1 cellular context compared by ENCODE assay signal in the genomic region with DNA sequence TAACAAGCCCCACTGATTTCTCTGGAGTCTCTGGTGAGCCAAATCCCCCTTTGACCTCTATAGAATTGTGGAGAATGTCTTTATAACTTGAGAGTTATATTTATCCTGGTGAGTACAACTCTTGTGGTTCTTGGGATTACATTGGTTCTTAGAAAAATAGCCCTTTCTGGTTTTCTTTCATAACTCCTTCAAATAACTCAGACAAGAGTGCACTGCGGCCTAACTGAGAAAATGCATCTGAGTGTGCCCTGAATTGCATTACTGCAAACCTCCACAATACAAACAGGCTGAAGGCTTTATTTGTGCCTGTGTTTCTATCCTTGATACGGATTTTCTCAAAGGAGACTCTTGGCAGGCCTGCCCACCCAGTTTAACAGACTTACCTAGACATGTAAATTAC.
TF ChIP-seq lines count a peak whose summit lies in the region.

No MANE protein-coding gene starts in this region.

TF ChIP-seq in A549, 52 proteins besides CTCF, POLR2A, EP300 and RAD21 (continued from another document):
- TF ChIP-seq, protein P1, sequence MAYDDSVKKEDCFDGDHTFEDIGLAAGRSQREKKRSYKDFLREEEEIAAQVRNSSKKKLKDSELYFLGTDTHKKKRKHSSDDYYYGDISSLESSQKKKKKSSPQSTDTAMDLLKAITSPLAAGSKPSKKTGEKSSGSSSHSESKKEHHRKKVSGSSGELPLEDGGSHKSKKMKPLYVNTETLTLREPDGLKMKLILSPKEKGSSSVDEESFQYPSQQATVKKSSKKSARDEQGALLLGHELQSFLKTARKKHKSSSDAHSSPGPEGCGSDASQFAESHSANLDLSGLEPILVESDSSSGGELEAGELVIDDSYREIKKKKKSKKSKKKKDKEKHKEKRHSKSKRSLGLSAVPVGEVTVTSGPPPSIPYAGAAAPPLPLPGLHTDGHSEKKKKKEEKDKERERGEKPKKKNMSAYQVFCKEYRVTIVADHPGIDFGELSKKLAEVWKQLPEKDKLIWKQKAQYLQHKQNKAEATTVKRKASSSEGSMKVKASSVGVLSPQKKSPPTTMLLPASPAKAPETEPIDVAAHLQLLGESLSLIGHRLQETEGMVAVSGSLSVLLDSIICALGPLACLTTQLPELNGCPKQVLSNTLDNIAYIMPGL (CRISPR knock-in tag; IDR thresholded peaks at IDR 0.05; ENCODE audit: borderline replicate concordance): 0 out of 2 replicates have a peak, but pooled peaks have one; percentile 24
- TF ChIP-seq, protein P2, sequence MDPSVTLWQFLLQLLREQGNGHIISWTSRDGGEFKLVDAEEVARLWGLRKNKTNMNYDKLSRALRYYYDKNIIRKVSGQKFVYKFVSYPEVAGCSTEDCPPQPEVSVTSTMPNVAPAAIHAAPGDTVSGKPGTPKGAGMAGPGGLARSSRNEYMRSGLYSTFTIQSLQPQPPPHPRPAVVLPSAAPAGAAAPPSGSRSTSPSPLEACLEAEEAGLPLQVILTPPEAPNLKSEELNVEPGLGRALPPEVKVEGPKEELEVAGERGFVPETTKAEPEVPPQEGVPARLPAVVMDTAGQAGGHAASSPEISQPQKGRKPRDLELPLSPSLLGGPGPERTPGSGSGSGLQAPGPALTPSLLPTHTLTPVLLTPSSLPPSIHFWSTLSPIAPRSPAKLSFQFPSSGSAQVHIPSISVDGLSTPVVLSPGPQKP (IDR thresholded peaks at IDR 0.05; ENCODE audit: low read depth, low read length): no peak
- no peak for TF ChIP-seq ZSCAN20 (CRISPR knock-in tag; IDR thresholded peaks at IDR 0.05)
- TF ChIP-seq TFCP2L1 (CRISPR knock-in tag; IDR thresholded peaks at IDR 0.05): no peak
